ENCODE assay signal across 18 cellular contexts in the genomic region with DNA sequence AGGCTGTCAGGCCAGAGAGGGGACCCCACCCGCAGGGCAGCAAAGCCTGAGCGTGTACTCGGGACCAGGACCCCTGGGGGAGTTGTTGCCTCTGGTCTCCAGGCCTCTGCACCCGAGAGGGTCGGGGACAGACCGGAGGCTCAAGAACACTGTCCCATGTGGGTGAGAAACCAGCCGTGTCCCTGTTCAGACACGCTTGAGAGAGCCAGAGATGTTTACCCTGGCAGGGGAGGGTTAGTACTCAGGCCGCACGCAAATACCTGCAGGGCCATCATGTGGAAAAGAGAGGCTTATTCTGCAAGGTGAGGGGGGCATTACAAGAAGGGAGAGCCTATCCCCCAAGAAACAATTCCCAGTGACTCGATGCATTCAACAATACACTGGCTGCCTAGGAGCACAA.
"Had no signal": no experiment of that assay in that cellular context is flagged by ENCODE, and none has a peak within 500 bp of the region (broad histone marks: within the 10 kb centered on the region; RNA-seq: fewer than 3 reads in every experiment).

No MANE protein-coding gene starts in this region.

- H3K4me3 ChIP-seq: breast epithelium had no signal

- H3K27ac ChIP-seq: breast epithelium had no signal

- ATAC-seq: left lobe of liver, right cardiac atrium had no signal

- H3K4me1 ChIP-seq: breast epithelium had no signal

- H3K4me3 Mint-ChIP-seq: activated T-helper 1 cell treated with anti-CD3 and anti-CD28 coated beads, Interleukin-12 subunit alpha, Interleukin-12 subunit beta, Interleukin-2, Interleukin-4 antibody, amounts not matched to agents 30 ng/mL and 10 ng/mL and 1 ng/mL, durations not matched to agents 14 hours and 24 hours and 36 hours; dendritic cell treated with granulocyte-macrophage colony-stimulating factor and Interleukin-4, amounts not matched to agents 40 ng/mL and 50 ng/mL, for 4 days; naive B cell; T-helper 2 cell treated with Interferon-gamma antibody and Interleukin-4, amounts not matched to agents 5 μg/mL and 100 μg/mL, for 36 hours had no signal

- H3K9me3 ChIP-seq: breast epithelium had no signal

- H3K36me3 ChIP-seq: breast epithelium had no signal

- H3K4me1 Mint-ChIP-seq: naive B cell had no signal

- H3K9me3 Mint-ChIP-seq: activated T-helper 1 cell treated with anti-CD3 and anti-CD28 coated beads, Interleukin-12 subunit alpha, Interleukin-12 subunit beta, Interleukin-2, Interleukin-4 antibody, amounts not matched to agents 30 ng/mL and 10 ng/mL and 1 ng/mL, durations not matched to agents 14 hours and 24 hours and 36 hours; dendritic cell treated with granulocyte-macrophage colony-stimulating factor and Interleukin-4, amounts not matched to agents 40 ng/mL and 50 ng/mL, for 4 days; naive B cell; T-helper 2 cell treated with Interferon-gamma antibody and Interleukin-4, amounts not matched to agents 5 μg/mL and 100 μg/mL, for 36 hours had no signal

- H3K27me3 Mint-ChIP-seq: dendritic cell treated with granulocyte-macrophage colony-stimulating factor and Interleukin-4, amounts not matched to agents 40 ng/mL and 50 ng/mL, for 4 days had no signal

- H3K36me3 Mint-ChIP-seq: naive B cell had no signal

- H3K27ac Mint-ChIP-seq: activated T-helper 1 cell treated with anti-CD3 and anti-CD28 coated beads, Interleukin-12 subunit alpha, Interleukin-12 subunit beta, Interleukin-2, Interleukin-4 antibody, amounts not matched to agents 30 ng/mL and 10 ng/mL and 1 ng/mL, durations not matched to agents 14 hours and 24 hours and 36 hours; dendritic cell treated with granulocyte-macrophage colony-stimulating factor and Interleukin-4, amounts not matched to agents 40 ng/mL and 50 ng/mL, for 4 days; T-helper 2 cell treated with Interferon-gamma antibody and Interleukin-4, amounts not matched to agents 5 μg/mL and 100 μg/mL, for 36 hours had no signal

- DNase-seq: activated naive CD4-positive, alpha-beta T cell; aorta; effector memory CD4-positive, alpha-beta T cell; foreskin melanocyte; head of caudate nucleus; naive B cell; nucleus accumbens; posterior cingulate gyrus; right cardiac atrium; small intestine; stimulated activated CD4-positive, alpha-beta T cell treated with anti-CD3 and anti-CD28 coated beads, Interleukin-4, amount 100 ng/mL, for 4 hours; stimulated activated CD8-positive, alpha-beta memory T cell treated with anti-CD3 and anti-CD28 coated beads, Interleukin-4, amount 100 ng/mL, for 48 hours; stimulated activated naive CD4-positive, alpha-beta T cell treated with Interleukin-2 at 50 U/mL for 16 hours had no signal
